In genomic region chr11:75754933-75755332, GRCh38 we compare ENCODE assay signal across 6 cellular contexts. TPM values are rescaled to one million over a fixed set of nuclear protein-coding genes. Genes with fewer than 3 reads are reported as not detected.
"Had no signal": no experiment of that assay in that cellular context is flagged by ENCODE, and none has a peak within 500 bp of the region (broad histone marks: within the 10 kb centered on the region; RNA-seq: fewer than 3 reads in every experiment).

No MANE protein-coding gene starts in this region.

RNA-seq across cellular contexts. Expression of gene MOGAT2, which starts 37.3 kb away (rescaled TPM):
- total RNA-seq: GM23248, H4, H7, HFFc6, HT1080, IMR-90 had no signal
- polyA plus RNA-seq: GM23248, IMR-90 had no signal
